Comparison of ENCODE assay signal across 17 cellular contexts in the genomic region with DNA sequence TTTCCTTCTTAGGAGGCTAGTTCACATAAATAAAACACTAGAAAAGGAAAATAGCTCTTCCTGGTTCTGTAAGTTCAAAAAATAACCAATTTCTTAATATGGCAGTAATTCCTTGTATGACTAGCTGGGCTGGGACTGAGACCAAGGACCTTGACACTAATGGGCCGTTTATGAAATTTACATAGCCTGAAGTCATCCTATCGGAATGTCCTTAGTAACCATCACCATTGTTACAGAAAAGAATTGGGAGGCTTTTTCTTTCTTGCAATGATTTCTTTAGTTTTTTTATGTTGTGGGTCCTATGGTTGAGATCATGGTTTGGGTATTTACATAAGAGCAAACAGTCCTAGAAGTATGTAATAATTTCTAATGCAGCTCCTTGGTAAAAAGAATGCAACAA.
DNase-seq lines count a peak whose midpoint lies in the region; ATAC-seq and TF ChIP-seq lines count a peak whose summit lies in the region.
"Had no signal": no experiment of that assay in that cellular context is flagged by ENCODE, and none has a peak within 500 bp of the region (broad histone marks: within the 10 kb centered on the region; RNA-seq: fewer than 3 reads in every experiment).

No MANE protein-coding gene starts in this region.

- peaks cover 16% of the 10 kb centered on the region for H3K4me1 ChIP-seq in ACC112 (ENCODE audit: control insufficient read depth, insufficient read depth, low read length, unreplicated experiment)
- no peaks in the 10 kb centered on the region for H3K4me1 ChIP-seq in neural progenitor cell
- H3K4me1 ChIP-seq: A549 had no signal

- H3K27ac ChIP-seq in ACC112 (ENCODE audit: low read depth, low read length) (peak overlapping the region; percentile 63), neural progenitor cell (no peak overlapping the region)
- H3K27ac ChIP-seq: A549, thoracic aorta had no signal

- H3K4me3 ChIP-seq in ACC112 (ENCODE audit: low read depth, low read length): no peak overlapping the region
- no peak overlapping the region for H3K4me3 ChIP-seq in neural progenitor cell
- H3K4me3 ChIP-seq: A549, thoracic aorta had no signal

- H3K4me3 Mint-ChIP-seq in neural progenitor cell: no peak overlapping the region
- H3K4me3 Mint-ChIP-seq: central memory CD8-positive, alpha-beta T cell; nephron progenitor cell had no signal

- peaks cover 2% of the 10 kb centered on the region for H3K27me3 Mint-ChIP-seq in neural progenitor cell (ENCODE audit: insufficient read depth, low read depth)
- H3K27me3 Mint-ChIP-seq: central memory CD8-positive, alpha-beta T cell had no signal

- ATAC-seq in HG02798 (IDR thresholded peaks at IDR 0.05; ENCODE audit: poor library complexity, unreplicated experiment): no peak
- ATAC-seq: A549, left cardiac atrium had no signal

- no peaks in the 10 kb centered on the region for H4K20me1 ChIP-seq in neural progenitor cell (ENCODE audit: low read depth)

- H3K9ac ChIP-seq in neural progenitor cell: no peak overlapping the region

- peak overlapping the region; percentile 39 for H2AFZ ChIP-seq in ACC112 (ENCODE audit: low read length, unreplicated experiment)
- H2AFZ ChIP-seq in neural progenitor cell (replicated peaks): no peak overlapping the region

- no peaks in the 10 kb centered on the region for H3K9me3 ChIP-seq in neural progenitor cell (ENCODE audit: low read depth)
- H3K9me3 ChIP-seq: A549, thoracic aorta had no signal

- no peak overlapping the region for H3K4me2 ChIP-seq in neural progenitor cell
- H3K4me2 ChIP-seq: A549 had no signal

- TF ChIP-seq CTCF in neural progenitor cell (IDR thresholded peaks at IDR 0.05): no peak

- no peaks in the 10 kb centered on the region for H3F3A ChIP-seq in neural progenitor cell (ENCODE audit: low read depth)

- DNase-seq in HT1080 (ENCODE audit: low read depth) (peak; percentile 48), astrocyte of the hippocampus (ENCODE audit: low read depth, low spot score) (peak; percentile 81), iPS-NIHi11 (ENCODE audit: low spot score) (peak; percentile 22), activated gamma-delta T cell treated with Interleukin-2 at 50 U/mL for 16 hours (no peak), neural progenitor cell (ENCODE audit: low spot score) (no peak)
- DNase-seq in activated effector memory CD4-positive, alpha-beta T cell treated with anti-CD3 and anti-CD28 coated beads, Interleukin-2, amount 50 U/mL, for 16 hours: no peak
- DNase-seq: foreskin melanocyte; KBM-7; left cardiac atrium; NCI-H187; nephron progenitor cell; NK-92 treated with Interleukin-12 subunit alpha and Interleukin-12 subunit beta, amount 100 ng/mL, for 24 hours had no signal

- no peaks in the 10 kb centered on the region for H3K79me2 ChIP-seq in ACC112 (ENCODE audit: control insufficient read depth, insufficient read depth, low read length, unreplicated experiment)
- no peaks in the 10 kb centered on the region for H3K79me2 ChIP-seq in neural progenitor cell (ENCODE audit: low read depth)

- H3K27ac Mint-ChIP-seq in neural progenitor cell: no peak overlapping the region
- H3K27ac Mint-ChIP-seq: nephron progenitor cell had no signal

- H3K36me3 ChIP-seq in ACC112 (ENCODE audit: insufficient read depth, low read length): no peaks in the 10 kb centered on the region
- no peaks in the 10 kb centered on the region for H3K36me3 ChIP-seq in neural progenitor cell
- H3K36me3 ChIP-seq: thoracic aorta had no signal

- no peaks in the 10 kb centered on the region for H3K9me3 Mint-ChIP-seq in neural progenitor cell
- H3K9me3 Mint-ChIP-seq: central memory CD8-positive, alpha-beta T cell; nephron progenitor cell had no signal

- H3K4me1 Mint-ChIP-seq in neural progenitor cell: peaks cover 3% of the 10 kb centered on the region

- no peaks in the 10 kb centered on the region for H3K36me3 Mint-ChIP-seq in neural progenitor cell

- no peaks in the 10 kb centered on the region for H3K27me3 ChIP-seq in ACC112 (ENCODE audit: insufficient read depth, low read length)
- H3K27me3 ChIP-seq in neural progenitor cell: no peaks in the 10 kb centered on the region

Comparison
In these comparisons a context has a peak if more than half of its experiments do, and no peak if none do; other contexts are left out.
1. DNase-seq: peak in HT1080 (single experiment), astrocyte of the hippocampus (single experiment) and iPS-NIHi11 (single experiment); none in activated gamma-delta T cell treated with Interleukin-2 at 50 U/mL for 16 hours (single experiment), neural progenitor cell (single experiment) and activated effector memory CD4-positive, alpha-beta T cell treated with anti-CD3 and anti-CD28 coated beads, Interleukin-2, amount 50 U/mL, for 16 hours (single experiment).